In genomic region chr19:45801603-45802175, GRCh38 we compare ENCODE assay signal across 16 cellular contexts. TPM values are rescaled to one million over a fixed set of nuclear protein-coding genes. Genes with fewer than 3 reads are reported as not detected.
DNase-seq lines count a peak whose midpoint lies in the region; ATAC-seq, FAIRE-seq and TF ChIP-seq lines count a peak whose summit lies in the region.
"Had no signal": no experiment of that assay in that cellular context is flagged by ENCODE, and none has a peak within 500 bp of the region (broad histone marks: within the 10 kb centered on the region; RNA-seq: fewer than 3 reads in every experiment).

No MANE protein-coding gene starts in this region.

- no peaks in the 10 kb centered on the region for H3K9me2 ChIP-seq in PC-3 (replicated peaks; ENCODE audit: low read length)

- BruUV-seq in K562 (replicated peaks; lab: Mats Ljungman, UMichigan) (no TSS peak), PC-3 (replicated peaks; lab: Mats Ljungman, UMichigan) (no TSS peak)

- no peaks in the 10 kb centered on the region for H3K36me3 Mint-ChIP-seq in neural crest cell (ENCODE audit: low read depth)
- H3K36me3 Mint-ChIP-seq: CD8-positive, alpha-beta memory T cell had no signal

- H3K9me3 Mint-ChIP-seq in neural crest cell, result no peaks in the 10 kb centered on the region
- H3K9me3 Mint-ChIP-seq: CD8-positive, alpha-beta memory T cell had no signal

- H3K4me3 Mint-ChIP-seq in neural crest cell, result no peak overlapping the region

- ATAC-seq in K562 (peak; percentile 38), PC-3 (no peak)

- CTCF ChIA-PET in HEK293 (lab: Yijun Ruan, JAX), result interaction anchor here (0.6 to 8.7 kb wide), 6 partner anchors 9 to 347 kb away, joined by 3 to 80 read pairs (median 4); partner anchors contain the start of gene SIX5
- CTCF ChIA-PET in K562 (lab: Yijun Ruan, JAX; ENCODE audit: low intra/inter-chr PET ratio), result no interaction called here
- CTCF ChIA-PET in PC-3 (lab: Charles Lee), result interaction anchor here (0.6 kb wide), 1 partner anchor 19 kb away, joined by 6 read pairs; the partner anchor contains the start of gene DMPK

- 34% methylated on average over 7 of the region's 7 CpGs for WGBS in K562 (ENCODE audit: insufficient coverage, low coverage, missing lambda C conversion rate)
- WGBS in smooth muscle cell (ENCODE audit: low lambda C conversion rate), result 94% methylated on average over 7 of the region's 7 CpGs

- H3K27me3 ChIP-seq in K562 (ENCODE audit: control insufficient read depth in 2 of 2, insufficient read depth in 2 of 2, low read length in 2 of 2) (no peaks in the 10 kb centered on the region), smooth muscle cell (ENCODE audit: low read depth) (no peaks in the 10 kb centered on the region), PC-3 (ENCODE audit: low read length) (no peaks in the 10 kb centered on the region)
- H3K27me3 ChIP-seq: BE2C had no signal

- H3K9ac ChIP-seq in K562 (ENCODE audit: insufficient read depth in 1 of 2, low read depth in 2 of 2, low read length in 2 of 2) (peak overlapping the region in 1 of 2 experiments; percentile 69; a peak in 2 of 4 replicates), smooth muscle cell (ENCODE audit: low read depth) (no peak overlapping the region), PC-3 (ENCODE audit: low read length) (no peak overlapping the region)

- TF ChIP-seq POLR2A in K562 (conservative IDR thresholded peaks at IDR 0.05), result no peak

- in situ Hi-C loops in K562 (cut with MboI), result loop anchor here (10.0 kb wide), 1 partner anchor 203 kb away; no protein-coding TSS in a partner anchor

- H3K36me3 ChIP-seq in HEK293 (ENCODE audit: control insufficient read depth in 2 of 2, insufficient read depth in 1 of 2, low read length in 2 of 2), result no peaks in the 10 kb centered on the region
- H3K36me3 ChIP-seq in K562 (ENCODE audit: control insufficient read depth, insufficient read depth, low read length), result no peaks in the 10 kb centered on the region
- H3K36me3 ChIP-seq in smooth muscle cell (ENCODE audit: low read depth), result no peaks in the 10 kb centered on the region
- H3K36me3 ChIP-seq in PC-3 (ENCODE audit: low read depth, low read length), result no peaks in the 10 kb centered on the region
- H3K36me3 ChIP-seq: BE2C had no signal

- H3K4me2 ChIP-seq in K562 (ENCODE audit: insufficient read depth, low read length) (no peak overlapping the region; the same call in 1 of the 2 replicates), smooth muscle cell (no peak overlapping the region), PC-3 (ENCODE audit: low read length) (no peak overlapping the region)
- H3K4me2 ChIP-seq: A549 had no signal

- no peak for TF ChIP-seq CTCF in HEK293 (tag by site-specific recombination; IDR thresholded peaks at IDR 0.05)
- TF ChIP-seq CTCF in K562 (IDR thresholded peaks at IDR 0.05 in 2 of 3, conservative IDR thresholded peaks at IDR 0.05 in 1 of 3; ENCODE audit: insufficient read depth in 2 of 3, low read depth in 1 of 3, low read length in 3 of 3), result peak in 1 of 3 experiments; percentile 11; a peak in 1 of 6 replicates
- TF ChIP-seq CTCF in neural crest cell (conservative IDR thresholded peaks at IDR 0.05), result no peak
- no peak for TF ChIP-seq CTCF in smooth muscle cell (IDR thresholded peaks at IDR 0.05; ENCODE audit: borderline replicate concordance, insufficient read depth, poor library complexity, severe bottlenecking)
- TF ChIP-seq CTCF in PC-3 (conservative IDR thresholded peaks at IDR 0.05; ENCODE audit: low read depth, low read length), result no peak

- no peak for DNase-seq in K562 (ENCODE audit: extremely low read depth in 1 of 4, low spot score in 3 of 4)
- DNase-seq in neural crest cell (ENCODE audit: low read depth, low spot score), result no peak
- no peak for DNase-seq in foreskin melanocyte
- DNase-seq in posterior vena cava (ENCODE audit: low spot score), result no peak
- DNase-seq in smooth muscle cell (lab: John Stamatoyannopoulos, UW; ENCODE audit: unreplicated experiment), result no peak
- no peak for DNase-seq in PC-3
- DNase-seq: BE2C; Caco-2; CD8-positive, alpha-beta memory T cell; DMS53; HCEC 1CT; KBM-7 had no signal

- TF ChIP-seq EP300 in K562 (IDR thresholded peaks at IDR 0.05; ENCODE audit: low read length), result no peak

- H3K4me1 Mint-ChIP-seq in neural crest cell, result peaks cover 6% of the 10 kb centered on the region

- H3F3A ChIP-seq in smooth muscle cell (ENCODE audit: low read depth) (peaks cover 9% of the 10 kb centered on the region), PC-3 (ENCODE audit: low read length, unreplicated experiment) (no peaks in the 10 kb centered on the region)

- peaks cover 2% of the 10 kb centered on the region; the same call in 1 of the 2 replicates for H3K4me1 ChIP-seq in HEK293 (ENCODE audit: control insufficient read depth, insufficient read depth, low read length)
- peaks cover 9 to 23% of the 10 kb centered on the region in 2 experiments; a peak in 3 of 5 replicates for H3K4me1 ChIP-seq in K562 (replicated peaks in 1 of 2; ENCODE audit: control insufficient read depth in 2 of 2, insufficient read depth in 2 of 2, low read length in 2 of 2)
- H3K4me1 ChIP-seq in smooth muscle cell (ENCODE audit: low read depth), result peaks cover 7% of the 10 kb centered on the region
- no peaks in the 10 kb centered on the region for H3K4me1 ChIP-seq in PC-3 (ENCODE audit: insufficient read depth, low read length)
- H3K4me1 ChIP-seq: BE2C, Caco-2 had no signal

- peak overlapping the region; percentile 74 for H2AFZ ChIP-seq in K562 (ENCODE audit: low read depth, low read length)
- H2AFZ ChIP-seq in smooth muscle cell (ENCODE audit: low read depth), result no peak overlapping the region
- no peak overlapping the region for H2AFZ ChIP-seq in PC-3 (ENCODE audit: low read length)

- intact Hi-C loops in K562 (cut with micrococcal nuclease) (no loop called here), posterior vena cava (cut with DNase I) (no loop called here), PC-3 (cut with micrococcal nuclease) (no loop called here)

- peak overlapping the region; percentile 94 for H3K27ac Mint-ChIP-seq in neural crest cell (ENCODE audit: unreplicated experiment)
- H3K27ac Mint-ChIP-seq: CD8-positive, alpha-beta memory T cell had no signal

- 0 out of 4 replicates have a peak, but pooled peaks of 1 of the 2 experiments have one; percentile 19 for TF ChIP-seq RAD21 in K562 (CRISPR knock-in tag; conservative IDR thresholded peaks at IDR 0.05 in 1 of 2, IDR thresholded peaks at IDR 0.05 in 1 of 2)

- no peaks in the 10 kb centered on the region for H3K9me1 ChIP-seq in K562 (ENCODE audit: control insufficient read depth, insufficient read depth, low read length)

- H3K4me3 ChIP-seq in HEK293 (ENCODE audit: low read depth, low read length) (no peak overlapping the region), K562 (no peak overlapping the region), smooth muscle cell (no peak overlapping the region), PC-3 (ENCODE audit: low read length) (no peak overlapping the region)
- H3K4me3 ChIP-seq: A549 had no signal

- H3K27ac ChIP-seq in HEK293 (ENCODE audit: extremely low read depth, low read depth, low read length) (no peak overlapping the region), K562 (ENCODE audit: extremely low read depth, low read depth, low read length) (no peak overlapping the region), smooth muscle cell (ENCODE audit: low read depth) (no peak overlapping the region), PC-3 (ENCODE audit: low read length) (no peak overlapping the region)

- POLR2A ChIA-PET in HEK293 (lab: Yijun Ruan, JAX), result interaction anchor here (1.7 kb wide), 1 partner anchor 9 kb away, joined by 4 read pairs; no protein-coding TSS in a partner anchor
- POLR2A ChIA-PET in K562 (lab: Yijun Ruan, JAX), result no interaction called here
- POLR2A ChIA-PET in PC-3 (lab: Charles Lee; ENCODE audit: unreplicated experiment), result no interaction called here

- H3K79me2 ChIP-seq in K562 (ENCODE audit: control insufficient read depth, insufficient read depth, low read length) (no peaks in the 10 kb centered on the region), smooth muscle cell (ENCODE audit: low read depth) (no peaks in the 10 kb centered on the region), PC-3 (ENCODE audit: low read length) (no peaks in the 10 kb centered on the region)

- H4K20me1 ChIP-seq in K562 (replicated peaks; ENCODE audit: control insufficient read depth, insufficient read depth, low read length) (no peaks in the 10 kb centered on the region), smooth muscle cell (ENCODE audit: low read depth) (no peaks in the 10 kb centered on the region), PC-3 (ENCODE audit: low read length) (no peaks in the 10 kb centered on the region)

- FAIRE-seq in K562 (lab: Jason Lieb, UNC), result peak; percentile 75
- FAIRE-seq: A549 had no signal

- H3K9me3 ChIP-seq in HEK293 (ENCODE audit: control insufficient read depth, insufficient read depth, low read depth, low read length), result no peaks in the 10 kb centered on the region
- no peaks in the 10 kb centered on the region for H3K9me3 ChIP-seq in K562 (replicated peaks; ENCODE audit: control insufficient read depth, insufficient read depth, low read depth, low read length)
- no peaks in the 10 kb centered on the region for H3K9me3 ChIP-seq in smooth muscle cell (replicated peaks; ENCODE audit: low read depth)
- no peaks in the 10 kb centered on the region for H3K9me3 ChIP-seq in PC-3 (ENCODE audit: low read length)
- H3K9me3 ChIP-seq: A549, BE2C, Caco-2 had no signal

- no peaks in the 10 kb centered on the region for H3K27me3 Mint-ChIP-seq in neural crest cell (ENCODE audit: low read depth)

RNA-seq across cellular contexts. Expression of gene DMWD, which starts 9.0 kb away (rescaled TPM):
- 93.8 and 251 TPM in 2 replicates for total RNA-seq in K562 (2011; cell fraction: chromatin; rRNA removed; ENCODE audit: low replicate concordance)
- total RNA-seq in K562 (2011; cell fraction: nucleolus; rRNA removed), result 136 and 149 TPM in 2 replicates
- 124 and 146 TPM in 2 replicates for total RNA-seq in K562 (2011; cell fraction: nucleoplasm; rRNA removed)
- total RNA-seq in K562 (2014; rRNA removed), result 30.5 and 38.4 TPM in 2 replicates
- 18.1 and 20.0 TPM in 2 replicates for total RNA-seq in K562 (2014; rRNA removed; fragmentation: Illumina TruSeq; extraction: Trizol)
- total RNA-seq in K562 (2015; rRNA removed; fragmentation: Illumina TruSeq; extraction: Trizol), result 19.0 and 20.7 TPM in 2 replicates
- 51.3 and 54.6 TPM in 2 replicates for total RNA-seq in K562 (2021)
- polyA plus RNA-seq in K562 (2011; rRNA removed), result 15.6 and 22.6 TPM in 2 replicates
- polyA plus RNA-seq in K562 (2011; cell fraction: cytosol; rRNA removed), result 23.6 and 33.0 TPM in 2 replicates
- 46.4 and 68.1 TPM in 2 replicates for polyA plus RNA-seq in K562 (2011; cell fraction: nucleus; rRNA removed)
- polyA plus RNA-seq in K562 (2012), result 28.7 and 29.1 TPM in 2 replicates
- polyA plus RNA-seq in K562 (2014; fragmentation: Illumina TruSeq; extraction: Trizol), result 15.4 and 18.7 TPM in 2 replicates
- 1 to 10 TPM; 4.7 to 7.9 TPM for polyA plus RNA-seq in K562 (2014; fragmentation: Nextera tagmentation; extraction: Ambion mirVana)
- polyA plus RNA-seq in K562 (2014; rRNA removed), result 27.7 and 32.8 TPM in 2 replicates
- polyA minus RNA-seq in K562 (2011; rRNA and poly(A)+ RNA removed), result 21.1 and 23.5 TPM in 2 replicates
- polyA minus RNA-seq in K562 (2011; cell fraction: cytosol; rRNA and poly(A)+ RNA removed), result 22.7 and 27.3 TPM in 2 replicates
- 38.4 and 45.5 TPM in 2 replicates for polyA minus RNA-seq in K562 (2011; cell fraction: nucleus; rRNA and poly(A)+ RNA removed)
- 107 and 110 TPM in 2 replicates for total RNA-seq in neural crest cell
- total RNA-seq in posterior vena cava, result 10 to 100 TPM; 50.9 to 61.1 TPM
- 14.9 and 16.1 TPM in 2 replicates for total RNA-seq in smooth muscle cell
- 57.6 and 96.4 TPM in 2 replicates for polyA plus RNA-seq in smooth muscle cell
- 34.9 and 50.3 TPM in 2 replicates for total RNA-seq in PC-3 (2014; rRNA removed)

RNA-seq across cellular contexts. Expression of gene RSPH6A, which starts 13.4 kb away (rescaled TPM):
- 0.63 and 3.1 TPM in 2 replicates for total RNA-seq in K562 (2011; cell fraction: chromatin; rRNA removed; ENCODE audit: low replicate concordance)
- total RNA-seq in K562 (2011; cell fraction: nucleolus; rRNA removed), result 1.5 and 1.7 TPM in 2 replicates
- 0.81 and 1.1 TPM in 2 replicates for total RNA-seq in K562 (2011; cell fraction: nucleoplasm; rRNA removed)
- total RNA-seq in K562 (2014; rRNA removed) (not detected in 2 replicates), K562 (2014; rRNA removed; fragmentation: Illumina TruSeq; extraction: Trizol) (not detected in 2 replicates), K562 (2015; rRNA removed; fragmentation: Illumina TruSeq; extraction: Trizol) (0.07 TPM in 1 of 2 replicates, not detected in the other), K562 (2021) (0.07 TPM in 1 of 2 replicates, not detected in the other), neural crest cell (0.32 and 0.44 TPM in 2 replicates), posterior vena cava (not detected), smooth muscle cell (0.22 TPM in 1 of 2 replicates, not detected in the other), PC-3 (2014; rRNA removed) (0.12 TPM in 1 of 2 replicates, not detected in the other)
- polyA plus RNA-seq in K562 (2011; rRNA removed) (0.03 and 0.04 TPM in 2 replicates), K562 (2014; fragmentation: Illumina TruSeq; extraction: Trizol) (not detected in 2 replicates), K562 (2014; fragmentation: Nextera tagmentation; extraction: Ambion mirVana) (not detected), K562 (2014; rRNA removed) (0.07 and 0.15 TPM in 2 replicates), smooth muscle cell (0.15 TPM in 1 of 2 replicates, not detected in the other)
- polyA plus RNA-seq in K562 (2011; cell fraction: cytosol; rRNA removed), result not detected in 2 replicates
- polyA plus RNA-seq in K562 (2011; cell fraction: nucleus; rRNA removed), result 0.08 and 0.14 TPM in 2 replicates
- 0.05 and 0.15 TPM in 2 replicates for polyA plus RNA-seq in K562 (2012)
- 0.09 TPM in 1 of 2 replicates, not detected in the other for polyA minus RNA-seq in K562 (2011; rRNA and poly(A)+ RNA removed)
- polyA minus RNA-seq in K562 (2011; cell fraction: cytosol; rRNA and poly(A)+ RNA removed), result not detected in 2 replicates
- 0.54 and 0.56 TPM in 2 replicates for polyA minus RNA-seq in K562 (2011; cell fraction: nucleus; rRNA and poly(A)+ RNA removed)
- total RNA-seq: H4 had no signal
- polyA plus RNA-seq: A549; AG04450; CD8-positive, alpha-beta memory T cell had no signal

RNA-seq across cellular contexts. Expression of gene DMPK, which starts 19.4 kb away (rescaled TPM):
- total RNA-seq in K562 (2011; cell fraction: chromatin; rRNA removed; ENCODE audit: low replicate concordance), result 108 and 213 TPM in 2 replicates
- total RNA-seq in K562 (2011; cell fraction: nucleolus; rRNA removed), result 94.9 and 106 TPM in 2 replicates
- 85.3 and 105 TPM in 2 replicates for total RNA-seq in K562 (2011; cell fraction: nucleoplasm; rRNA removed)
- 7.7 and 10.9 TPM in 2 replicates for total RNA-seq in K562 (2014; rRNA removed)
- total RNA-seq in K562 (2014; rRNA removed; fragmentation: Illumina TruSeq; extraction: Trizol), result 2.3 and 2.8 TPM in 2 replicates
- 7.3 and 8.8 TPM in 2 replicates for total RNA-seq in K562 (2015; rRNA removed; fragmentation: Illumina TruSeq; extraction: Trizol)
- 22.7 and 26.5 TPM in 2 replicates for total RNA-seq in K562 (2021)
- 7.0 and 11.2 TPM in 2 replicates for polyA plus RNA-seq in K562 (2011; rRNA removed)
- polyA plus RNA-seq in K562 (2011; cell fraction: cytosol; rRNA removed), result 8.7 and 21.2 TPM in 2 replicates
- 75.5 and 114 TPM in 2 replicates for polyA plus RNA-seq in K562 (2011; cell fraction: nucleus; rRNA removed)
- 23.7 and 50.9 TPM in 2 replicates for polyA plus RNA-seq in K562 (2012)
- 8.0 and 9.1 TPM in 2 replicates for polyA plus RNA-seq in K562 (2014; fragmentation: Illumina TruSeq; extraction: Trizol)
- under 1 TPM; 0.24 to 0.63 TPM for polyA plus RNA-seq in K562 (2014; fragmentation: Nextera tagmentation; extraction: Ambion mirVana)
- 19.1 and 31.3 TPM in 2 replicates for polyA plus RNA-seq in K562 (2014; rRNA removed)
- polyA minus RNA-seq in K562 (2011; rRNA and poly(A)+ RNA removed), result 6.7 and 13.0 TPM in 2 replicates
- polyA minus RNA-seq in K562 (2011; cell fraction: cytosol; rRNA and poly(A)+ RNA removed), result 5.6 and 7.0 TPM in 2 replicates
- polyA minus RNA-seq in K562 (2011; cell fraction: nucleus; rRNA and poly(A)+ RNA removed), result 16.8 and 17.1 TPM in 2 replicates
- total RNA-seq in neural crest cell, result 114 and 118 TPM in 2 replicates
- 100 to 1,000 TPM; 218 to 281 TPM for total RNA-seq in posterior vena cava
- total RNA-seq in smooth muscle cell, result 19.2 and 23.6 TPM in 2 replicates
- polyA plus RNA-seq in smooth muscle cell, result 32.7 and 47.7 TPM in 2 replicates
- 18.3 and 18.9 TPM in 2 replicates for total RNA-seq in PC-3 (2014; rRNA removed)

RNA-seq across cellular contexts. Expression of gene SIX5, which starts 32.6 kb away (rescaled TPM):
- 4.2 and 17.4 TPM in 2 replicates for total RNA-seq in K562 (2011; cell fraction: chromatin; rRNA removed; ENCODE audit: low replicate concordance)
- 13.7 and 19.0 TPM in 2 replicates for total RNA-seq in K562 (2011; cell fraction: nucleolus; rRNA removed)
- total RNA-seq in K562 (2011; cell fraction: nucleoplasm; rRNA removed), result 6.2 and 8.5 TPM in 2 replicates
- total RNA-seq in K562 (2014; rRNA removed), result 7.9 and 9.0 TPM in 2 replicates
- 1.0 and 1.4 TPM in 2 replicates for total RNA-seq in K562 (2014; rRNA removed; fragmentation: Illumina TruSeq; extraction: Trizol)
- total RNA-seq in K562 (2015; rRNA removed; fragmentation: Illumina TruSeq; extraction: Trizol), result 4.2 and 5.0 TPM in 2 replicates
- 15.2 and 17.2 TPM in 2 replicates for total RNA-seq in K562 (2021)
- 2.5 and 6.1 TPM in 2 replicates for polyA plus RNA-seq in K562 (2011; rRNA removed)
- 5.6 and 11.7 TPM in 2 replicates for polyA plus RNA-seq in K562 (2011; cell fraction: cytosol; rRNA removed)
- 22.2 and 28.1 TPM in 2 replicates for polyA plus RNA-seq in K562 (2011; cell fraction: nucleus; rRNA removed)
- polyA plus RNA-seq in K562 (2012), result 5.5 and 16.8 TPM in 2 replicates
- 7.4 and 12.5 TPM in 2 replicates for polyA plus RNA-seq in K562 (2014; fragmentation: Illumina TruSeq; extraction: Trizol)
- polyA plus RNA-seq in K562 (2014; fragmentation: Nextera tagmentation; extraction: Ambion mirVana), result not detected
- 9.7 and 10.2 TPM in 2 replicates for polyA plus RNA-seq in K562 (2014; rRNA removed)
- polyA minus RNA-seq in K562 (2011; rRNA and poly(A)+ RNA removed), result 0.74 and 0.93 TPM in 2 replicates
- 4.6 and 7.9 TPM in 2 replicates for polyA minus RNA-seq in K562 (2011; cell fraction: cytosol; rRNA and poly(A)+ RNA removed)
- 7.8 and 10.1 TPM in 2 replicates for polyA minus RNA-seq in K562 (2011; cell fraction: nucleus; rRNA and poly(A)+ RNA removed)
- 36.8 and 38.6 TPM in 2 replicates for total RNA-seq in neural crest cell
- total RNA-seq in posterior vena cava, result 10 to 100 TPM; 14.9 to 22.4 TPM
- 10.2 and 15.3 TPM in 2 replicates for total RNA-seq in smooth muscle cell
- polyA plus RNA-seq in smooth muscle cell, result 16.0 and 19.7 TPM in 2 replicates
- 9.3 and 13.6 TPM in 2 replicates for total RNA-seq in PC-3 (2014; rRNA removed)

Comparison
In these comparisons a context has a peak if more than half of its experiments do, and no peak if none do; other contexts are left out.
1. Of the 44 proteins assayed by ChIP-seq in both K562 and HEK293: peak only in K562: none; only in HEK293: KLF1; in both: none; in neither: 42; mixed calls (peak in some experiments, not most) for 1.